7 cellular contexts compared by ENCODE assay signal in genomic region chr5:8473016-8473415, GRCh38.
"Had no signal": no experiment of that assay in that cellular context is flagged by ENCODE, and none has a peak within 500 bp of the region (broad histone marks: within the 10 kb centered on the region; RNA-seq: fewer than 3 reads in every experiment).

No MANE protein-coding gene starts in this region.

- H3K4me3 ChIP-seq: K562 had no signal

- H3K27ac ChIP-seq: HL-60 had no signal

- H3K36me3 Mint-ChIP-seq: IgD-negative memory B cell had no signal

- DNase-seq: IMR-90, KBM-7, KG1 had no signal

- H3K4me3 Mint-ChIP-seq: IgD-negative memory B cell had no signal

- H3K27ac Mint-ChIP-seq: IgD-negative memory B cell had no signal

- H3K4me1 Mint-ChIP-seq: IgD-negative memory B cell had no signal

- ATAC-seq: HepG2 had no signal
